Comparison of ENCODE assay signal across 8 cellular contexts in genomic region chr3:61877359-61877770, GRCh38.
DNase-seq lines count a peak whose midpoint lies in the region; ATAC-seq lines count a peak whose summit lies in the region.

No MANE protein-coding gene starts in this region.

- ATAC-seq in HG02973 (IDR thresholded peaks at IDR 0.05; ENCODE audit: unreplicated experiment) = peak; percentile 97

- DNase-seq in NCI-H2081 (lab: John Stamatoyannopoulos, UW) = peak; percentile 32 to 57
- DNase-seq in NCI-H2081 treated with DMSO at 0.1 percent for 48 hours (lab: John Stamatoyannopoulos, UW) = no peak
- peak; percentile 73 for DNase-seq in SW480 (ENCODE audit: low spot score)
- peak; percentile 87 for DNase-seq in renal cortical epithelial cell (ENCODE audit: low read depth)
- DNase-seq in NCI-H510A treated with DMSO at 0.1 percent for 48 hours (lab: John Stamatoyannopoulos, UW) = no peak
- DNase-seq in HK-2 (ENCODE audit: unreplicated experiment) = no peak
- no peak for DNase-seq in T-helper 2 cell

Comparison
In these comparisons a context has a peak if more than half of its experiments do, and no peak if none do; other contexts are left out.
1. DNase-seq: peak in NCI-H2081 (2 of 2), SW480 (single experiment) and renal cortical epithelial cell (single experiment); none in NCI-H2081 treated with DMSO at 0.1 percent for 48 hours (single experiment), NCI-H510A treated with DMSO at 0.1 percent for 48 hours (single experiment), HK-2 (single experiment) and T-helper 2 cell (0 of 5).